Comparison of ENCODE assay signal across 23 cellular contexts in genomic region chr6:3856576-3856975, GRCh38. TPM values are rescaled to one million over a fixed set of nuclear protein-coding genes. Genes with fewer than 3 reads are reported as not detected.
A peak's percentile ranks its signal among the peaks of the same experiment; 100 is the strongest.
DNase-seq lines count a peak whose midpoint lies in the region; ATAC-seq and TF ChIP-seq lines count a peak whose summit lies in the region.
"Had no signal": no experiment of that assay in that cellular context is flagged by ENCODE, and none has a peak within 500 bp of the region (broad histone marks: within the 10 kb centered on the region; RNA-seq: fewer than 3 reads in every experiment).

No MANE protein-coding gene starts in this region.

- H3K27me3 ChIP-seq in liver (ENCODE audit: control insufficient read depth in 4 of 4, insufficient read depth in 4 of 4, low read length in 3 of 4) (no peaks in the 10 kb centered on the region), trophoblast cell (ENCODE audit: insufficient read depth, low read length) (no peaks in the 10 kb centered on the region), upper lobe of left lung (no peaks in the 10 kb centered on the region)
- H3K27me3 ChIP-seq: BE2C; BLaER1 treated with 17β-estradiol and CSF1 and Interleukin-3, amounts not matched to agents 10 nM and 100 nM had no signal

- H2AFZ ChIP-seq in trophoblast cell (ENCODE audit: insufficient read depth, low read length, poor library complexity): no peak overlapping the region

- DNase-seq in activated CD8-positive, alpha-beta T cell treated with anti-CD3 and anti-CD28 coated beads, Interleukin-2, amount 10 ng/mL, durations not matched to agents 7 days and 5 days: peak; percentile 12
- no peak for DNase-seq in activated CD8-positive, alpha-beta T cell treated with anti-CD3 and anti-CD28 coated beads for 36 hours
- DNase-seq in trophoblast cell (no peak), nephron progenitor cell (no peak), upper lobe of left lung (no peak)
- DNase-seq: 8988T; ACHN; AML-193; BE2C; Calu3; CD4-positive, alpha-beta memory T cell; COR-L47; DMS53; DMS79 treated with DMSO at 0.1 percent for 48 hours; GF-D8; GOT3 had no signal

- no peak overlapping the region for H4K12ac ChIP-seq in trophoblast cell (ENCODE audit: low read depth, low read length)

- H3K4me3 ChIP-seq in liver (ENCODE audit: low read depth in 1 of 3, low read length in 3 of 3) (no peak overlapping the region), trophoblast cell (ENCODE audit: low read depth, low read length) (no peak overlapping the region), upper lobe of left lung (no peak overlapping the region)
- H3K4me3 ChIP-seq: A549; BLaER1 treated with 17β-estradiol and CSF1 and Interleukin-3, amounts not matched to agents 10 nM and 100 nM; HAP-1 had no signal

- no peak overlapping the region for H3K9ac ChIP-seq in liver (ENCODE audit: low read depth in 1 of 2, low read length in 2 of 2)
- peak overlapping the region; percentile 53 for H3K9ac ChIP-seq in trophoblast cell (ENCODE audit: low read length)
- H3K9ac ChIP-seq: BLaER1 treated with 17β-estradiol and CSF1 and Interleukin-3, amounts not matched to agents 10 nM and 100 nM had no signal

- H3K9me3 ChIP-seq in liver (ENCODE audit: control insufficient read depth in 4 of 4, low read length in 3 of 4): no peaks in the 10 kb centered on the region
- H3K9me3 ChIP-seq in trophoblast cell (ENCODE audit: insufficient read depth, low read depth, low read length): no peaks in the 10 kb centered on the region
- H3K9me3 ChIP-seq in upper lobe of left lung: no peaks in the 10 kb centered on the region
- H3K9me3 ChIP-seq: A549, BE2C, HAP-1 had no signal

- 48% methylated on average over 6 of the region's 6 CpGs for WGBS in liver
- WGBS in trophoblast cell (ENCODE audit: extremely low coverage, insufficient coverage, insufficient read length): no CpG with 5 or more reads among the region's 6 CpGs
- 84 to 96% methylated on average over 5 to 6 of the region's 6 CpGs for WGBS in upper lobe of left lung, 2 donors

- TF ChIP-seq EP300 in upper lobe of left lung (IDR thresholded peaks at IDR 0.05): no peak

- H2BK120ac ChIP-seq in trophoblast cell (ENCODE audit: insufficient read depth, low read length, poor library complexity): no peak overlapping the region

- H4K91ac ChIP-seq in trophoblast cell (ENCODE audit: low read depth, low read length): no peak overlapping the region

- no peaks in the 10 kb centered on the region for H3K4me1 Mint-ChIP-seq in activated CD8-positive, alpha-beta T cell treated with anti-CD3 and anti-CD28 coated beads, Interleukin-2, amount 10 ng/mL, durations not matched to agents 7 days and 5 days (ENCODE audit: low read depth)
- no peaks in the 10 kb centered on the region for H3K4me1 Mint-ChIP-seq in activated CD8-positive, alpha-beta T cell treated with anti-CD3 and anti-CD28 coated beads for 36 hours (ENCODE audit: low read depth)
- peaks cover 7% of the 10 kb centered on the region for H3K4me1 Mint-ChIP-seq in nephron progenitor cell
- H3K4me1 Mint-ChIP-seq: CD14-positive monocyte had no signal

- H3K9me3 Mint-ChIP-seq in activated CD8-positive, alpha-beta T cell treated with anti-CD3 and anti-CD28 coated beads, Interleukin-2, amount 10 ng/mL, durations not matched to agents 7 days and 5 days (ENCODE audit: insufficient read depth): no peaks in the 10 kb centered on the region
- peaks cover 7% of the 10 kb centered on the region for H3K9me3 Mint-ChIP-seq in activated CD8-positive, alpha-beta T cell treated with anti-CD3 and anti-CD28 coated beads for 36 hours
- peaks cover 8% of the 10 kb centered on the region for H3K9me3 Mint-ChIP-seq in nephron progenitor cell

- H3K79me2 ChIP-seq in trophoblast cell (ENCODE audit: control insufficient read depth, insufficient read depth, low read length, poor library complexity): peaks cover 1% of the 10 kb centered on the region

- intact Hi-C loops in activated CD8-positive, alpha-beta T cell treated with anti-CD3 and anti-CD28 coated beads for 36 hours (cut with micrococcal nuclease): no loop called here

- peak; percentile 36 to 43 for TF ChIP-seq RAD21 in liver (IDR thresholded peaks at IDR 0.05)

- no peak overlapping the region for H3K14ac ChIP-seq in trophoblast cell (ENCODE audit: low read length)

- H3K23ac ChIP-seq in trophoblast cell (ENCODE audit: low read length): no peak overlapping the region

- H3K36me3 Mint-ChIP-seq in activated CD8-positive, alpha-beta T cell treated with anti-CD3 and anti-CD28 coated beads, Interleukin-2, amount 10 ng/mL, durations not matched to agents 7 days and 5 days (ENCODE audit: low read depth): no peaks in the 10 kb centered on the region
- no peaks in the 10 kb centered on the region for H3K36me3 Mint-ChIP-seq in activated CD8-positive, alpha-beta T cell treated with anti-CD3 and anti-CD28 coated beads for 36 hours (ENCODE audit: low read depth)
- H3K36me3 Mint-ChIP-seq in nephron progenitor cell (ENCODE audit: low read depth): no peaks in the 10 kb centered on the region
- H3K36me3 Mint-ChIP-seq: CD14-positive monocyte had no signal

- H2BK12ac ChIP-seq in trophoblast cell (ENCODE audit: low read length): no peak overlapping the region

- no peak overlapping the region for H3K27ac Mint-ChIP-seq in activated CD8-positive, alpha-beta T cell treated with anti-CD3 and anti-CD28 coated beads, Interleukin-2, amount 10 ng/mL, durations not matched to agents 7 days and 5 days
- H3K27ac Mint-ChIP-seq in activated CD8-positive, alpha-beta T cell treated with anti-CD3 and anti-CD28 coated beads for 36 hours: no peak overlapping the region
- no peak overlapping the region for H3K27ac Mint-ChIP-seq in nephron progenitor cell
- H3K27ac Mint-ChIP-seq: CD14-positive monocyte; CD4-positive, alpha-beta memory T cell had no signal

- H3K36me3 ChIP-seq in liver (ENCODE audit: control insufficient read depth in 4 of 4, insufficient read depth in 3 of 4, low read depth in 1 of 4, low read length in 3 of 4) (no peaks in the 10 kb centered on the region), trophoblast cell (ENCODE audit: control insufficient read depth in 1 of 2, insufficient read depth in 2 of 2, low read length in 2 of 2) (no peaks in the 10 kb centered on the region), upper lobe of left lung (no peaks in the 10 kb centered on the region)
- H3K36me3 ChIP-seq: BE2C; BLaER1 treated with 17β-estradiol and CSF1 and Interleukin-3, amounts not matched to agents 10 nM and 100 nM; HAP-1 had no signal

- ATAC-seq in activated CD8-positive, alpha-beta T cell treated with anti-CD3 and anti-CD28 coated beads, Interleukin-2, amount 10 ng/mL, durations not matched to agents 7 days and 5 days: no peak
- no peak for ATAC-seq in activated CD8-positive, alpha-beta T cell treated with anti-CD3 and anti-CD28 coated beads for 36 hours
- no peak for ATAC-seq in upper lobe of left lung (ENCODE audit: low FRiP score in 2 of 2)
- ATAC-seq in GM19324 (IDR thresholded peaks at IDR 0.05; ENCODE audit: low FRiP score, unreplicated experiment): no peak
- ATAC-seq: A549 had no signal

- H2AK5ac ChIP-seq in trophoblast cell (ENCODE audit: low read length): no peak overlapping the region

- H3K18ac ChIP-seq in trophoblast cell (ENCODE audit: low read length): no peak overlapping the region

- H3K27me3 Mint-ChIP-seq in activated CD8-positive, alpha-beta T cell treated with anti-CD3 and anti-CD28 coated beads, Interleukin-2, amount 10 ng/mL, durations not matched to agents 7 days and 5 days (ENCODE audit: low read depth): peaks cover 20% of the 10 kb centered on the region
- H3K27me3 Mint-ChIP-seq in activated CD8-positive, alpha-beta T cell treated with anti-CD3 and anti-CD28 coated beads for 36 hours: peaks cover 4% of the 10 kb centered on the region
- H3K27me3 Mint-ChIP-seq in nephron progenitor cell (ENCODE audit: low read depth, poor library complexity): peaks cover 46% of the 10 kb centered on the region

- no peak overlapping the region for H2BK5ac ChIP-seq in trophoblast cell (ENCODE audit: low read depth, low read length, poor library complexity)

- H3K4me1 ChIP-seq in liver (ENCODE audit: control insufficient read depth in 4 of 4, insufficient read depth in 4 of 4, low read length in 3 of 4) (peaks cover 0 to 14% (median 5%) of the 10 kb centered on the region in 4 donors), trophoblast cell (ENCODE audit: control insufficient read depth in 1 of 2, insufficient read depth in 2 of 2, low read length in 2 of 2) (no peaks in the 10 kb centered on the region), upper lobe of left lung (no peaks in the 10 kb centered on the region)
- H3K4me1 ChIP-seq: A549; BE2C; BLaER1 treated with 17β-estradiol and CSF1 and Interleukin-3, amounts not matched to agents 10 nM and 100 nM; HAP-1 had no signal

- CTCF ChIA-PET in activated CD8-positive, alpha-beta T cell treated with anti-CD3 and anti-CD28 coated beads, Interleukin-2, amount 10 ng/mL, durations not matched to agents 7 days and 5 days (lab: Charles Lee): interaction anchor here (1.4 kb wide), 1 partner anchor 122 kb away, joined by 3 read pairs; no protein-coding TSS in a partner anchor
- CTCF ChIA-PET in activated CD8-positive, alpha-beta T cell treated with anti-CD3 and anti-CD28 coated beads for 36 hours (lab: Charles Lee): no interaction called here

- H4K8ac ChIP-seq in trophoblast cell (ENCODE audit: low read depth, low read length): no peak overlapping the region

- TF ChIP-seq POLR2A in upper lobe of left lung (IDR thresholded peaks at IDR 0.05): no peak

- no peaks in the 10 kb centered on the region for H3K79me1 ChIP-seq in trophoblast cell (ENCODE audit: low read length)

- H3K4ac ChIP-seq in trophoblast cell (ENCODE audit: low read depth, low read length): no peak overlapping the region

- TF ChIP-seq CTCF in activated CD8-positive, alpha-beta T cell treated with anti-CD3 and anti-CD28 coated beads for 36 hours (IDR thresholded peaks at IDR 0.05): no peak
- TF ChIP-seq CTCF in liver (IDR thresholded peaks at IDR 0.05; ENCODE audit: low read depth, low read length, missing input control) (no peak), nephron progenitor cell (IDR thresholded peaks at IDR 0.05) (no peak), upper lobe of left lung (IDR thresholded peaks at IDR 0.05) (no peak)

- POLR2A ChIA-PET in activated CD8-positive, alpha-beta T cell treated with anti-CD3 and anti-CD28 coated beads, Interleukin-2, amount 10 ng/mL, durations not matched to agents 7 days and 5 days (lab: Charles Lee): no interaction called here
- POLR2A ChIA-PET in activated CD8-positive, alpha-beta T cell treated with anti-CD3 and anti-CD28 coated beads for 36 hours (lab: Charles Lee): interaction anchor here (1.4 kb wide), 1 partner anchor 8 kb away, joined by 5 read pairs; no protein-coding TSS in a partner anchor

- H3K4me2 ChIP-seq in trophoblast cell (ENCODE audit: low read length): no peak overlapping the region
- H3K4me2 ChIP-seq: A549; BLaER1 treated with 17β-estradiol and CSF1 and Interleukin-3, amounts not matched to agents 10 nM and 100 nM had no signal

- H3K4me3 Mint-ChIP-seq in activated CD8-positive, alpha-beta T cell treated with anti-CD3 and anti-CD28 coated beads, Interleukin-2, amount 10 ng/mL, durations not matched to agents 7 days and 5 days: no peak overlapping the region
- no peak overlapping the region for H3K4me3 Mint-ChIP-seq in activated CD8-positive, alpha-beta T cell treated with anti-CD3 and anti-CD28 coated beads for 36 hours
- no peak overlapping the region for H3K4me3 Mint-ChIP-seq in nephron progenitor cell
- H3K4me3 Mint-ChIP-seq: CD14-positive monocyte; CD4-positive, alpha-beta memory T cell had no signal

- H3K27ac ChIP-seq in liver (ENCODE audit: low read depth in 1 of 2, low read length in 2 of 2) (peak overlapping the region; percentile 44 to 66), trophoblast cell (ENCODE audit: low read depth, low read length) (no peak overlapping the region), upper lobe of left lung (no peak overlapping the region)
- H3K27ac ChIP-seq: A549; BLaER1 treated with 17β-estradiol and CSF1 and Interleukin-3, amounts not matched to agents 10 nM and 100 nM had no signal

RNA-seq across cellular contexts. Expression of gene FAM50B, which starts 7.4 kb away (rescaled TPM):
- 1 to 10 TPM; 7.6 to 8.6 TPM for total RNA-seq in activated CD8-positive, alpha-beta T cell treated with anti-CD3 and anti-CD28 coated beads, Interleukin-2, amount 10 ng/mL, durations not matched to agents 7 days and 5 days
- 1 to 10 TPM; 5.2 to 6.0 TPM for total RNA-seq in activated CD8-positive, alpha-beta T cell treated with anti-CD3 and anti-CD28 coated beads for 36 hours
- total RNA-seq in liver (10 to 100 TPM in 1 of 2 donors, 1 to 10 TPM in 1; 8.8 to 10.2 TPM), upper lobe of left lung (10 to 100 TPM; 11.7 to 23.3 (median 15.4) TPM)
- polyA plus RNA-seq in liver: 10 to 100 TPM; 11.9 to 12.3 TPM
- polyA plus RNA-seq in trophoblast cell (2013): 1.3 TPM in 2 replicates
- total RNA-seq: G401 had no signal

Comparison
In these comparisons a context has a peak if more than half of its experiments do, and no peak if none do; other contexts are left out.
1. H3K27ac ChIP-seq: peak in liver (2 of 2); none in trophoblast cell (single experiment) and upper lobe of left lung (0 of 4).